In the genomic region with DNA sequence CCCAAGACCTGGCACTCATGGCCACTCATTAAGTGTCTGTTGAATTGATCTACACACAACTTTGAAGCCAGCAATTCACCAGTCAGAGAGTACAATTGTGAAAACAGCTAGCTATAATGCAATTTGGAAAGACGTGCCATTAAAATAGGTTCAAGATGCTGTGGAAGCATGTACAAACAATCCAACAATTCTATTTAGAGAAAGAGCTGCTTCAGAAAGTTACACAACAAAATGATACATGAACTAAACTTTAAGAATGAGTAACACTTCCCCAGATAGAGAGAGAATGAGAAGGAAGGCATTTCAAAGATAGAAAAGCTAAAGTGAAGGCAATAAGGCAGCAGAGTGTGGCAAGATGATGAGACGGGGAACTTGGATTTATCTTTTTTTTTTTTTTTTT, we compare ENCODE assay signal across 27 cellular contexts.
A peak's percentile ranks its signal among the peaks of the same experiment; 100 is the strongest.
DNase-seq lines count a peak whose midpoint lies in the region; ATAC-seq and TF ChIP-seq lines count a peak whose summit lies in the region.
"Had no signal": no experiment of that assay in that cellular context is flagged by ENCODE, and none has a peak within 500 bp of the region (broad histone marks: within the 10 kb centered on the region; RNA-seq: fewer than 3 reads in every experiment).

No MANE protein-coding gene starts in this region.

- H3K27ac ChIP-seq in AG04450 (ENCODE audit: low read depth, low read length): no peak overlapping the region
- H3K27ac ChIP-seq: C4-2B, epithelial cell of prostate, tibial nerve had no signal

- H3K27me3 ChIP-seq in AG04450 (ENCODE audit: control insufficient read depth, insufficient read depth, low read length): peaks cover 10% of the 10 kb centered on the region
- no peaks in the 10 kb centered on the region for H3K27me3 ChIP-seq in adipocyte (replicated peaks; ENCODE audit: control insufficient read depth, insufficient read depth, low read length)
- H3K27me3 ChIP-seq: tibial nerve had no signal

- DNase-seq in AG04450 (ENCODE audit: low read depth, low spot score): peak; percentile 8
- DNase-seq in ELR (ENCODE audit: low read depth): peak; percentile 13
- DNase-seq in adipocyte (ENCODE audit: low read depth): peak; percentile 86
- peak; percentile 33 for DNase-seq in fibroblast of the conjunctiva (ENCODE audit: low read depth)
- DNase-seq in posterior cingulate gyrus: no peak
- DNase-seq in activated effector memory CD4-positive, alpha-beta T cell treated with Interleukin-2 at 50 U/mL for 16 hours: no peak
- DNase-seq: activated CD4-positive, alpha-beta T cell treated with anti-CD3 and anti-CD28 coated beads, Interleukin-2, amount 10 ng/mL, durations not matched to agents 7 days and 5 days; activated naive CD4-positive, alpha-beta T cell; activated T-cell treated with anti-CD3 and anti-CD28 coated beads, Interleukin-2, amount 50 U/mL, for 48 hours; Calu3; effector CD4-positive, alpha-beta T cell; GOT3; natural killer cell; NCI-H1105; NCI-H187 treated with DMSO at 0.1 percent for 48 hours; NCI-H524 treated with DMSO at 0.1 percent for 48 hours; occipital lobe; SIG-M5; small intestine; stimulated activated CD4-positive, alpha-beta T cell treated with anti-CD3 and anti-CD28 coated beads, Interleukin-1b, Interleukin-23, amount 100 ng/mL, for 48 hours; SW 1271; T-helper 9 cell had no signal

- intact Hi-C loops in posterior cingulate gyrus (cut with DNase I): no loop called here

- H3K9me3 ChIP-seq in AG04450 (ENCODE audit: control insufficient read depth, insufficient read depth, low read length) (no peaks in the 10 kb centered on the region), adipocyte (ENCODE audit: control insufficient read depth, low read length) (no peaks in the 10 kb centered on the region)
- H3K9me3 ChIP-seq: tibial nerve had no signal

- H3K4me3 ChIP-seq in AG04450 (ENCODE audit: low read depth, low read length): no peak overlapping the region
- H3K4me3 ChIP-seq in adipocyte (ENCODE audit: low read length): no peak overlapping the region
- H3K4me3 ChIP-seq: tibial nerve had no signal

- no peak overlapping the region for H3K9ac ChIP-seq in adipocyte (ENCODE audit: low read length)

- POLR2A ChIA-PET in AG04450 (lab: Yijun Ruan, JAX): interaction anchor here (0.7 to 1.8 kb wide), 4 partner anchors 40 to 229 kb away, joined by 3 to 11 read pairs (median 8); partner anchors contain the start of gene SPRED1

- H3K4me1 ChIP-seq in adipocyte (ENCODE audit: control insufficient read depth, insufficient read depth, low read length): peaks cover 18% of the 10 kb centered on the region

- no peak for TF ChIP-seq CTCF in AG04450 (IDR thresholded peaks at IDR 0.05; ENCODE audit: low read depth, low read length)

- no peaks in the 10 kb centered on the region for H3K36me3 ChIP-seq in adipocyte (ENCODE audit: control insufficient read depth, insufficient read depth, low read length, severe bottlenecking)
- H3K36me3 ChIP-seq: tibial nerve had no signal

- CTCF ChIA-PET in AG04450 (lab: Charles Lee): interaction anchor here (0.7 to 0.9 kb wide), 2 partner anchors 88 to 167 kb away, joined by 3 read pairs; no protein-coding TSS in a partner anchor

- ATAC-seq in HG03378 (IDR thresholded peaks at IDR 0.05; ENCODE audit: unreplicated experiment) (no peak), GM21737 (IDR thresholded peaks at IDR 0.05; ENCODE audit: unreplicated experiment) (no peak)
- ATAC-seq: natural killer cell had no signal

Comparison
In these comparisons a context has a peak if more than half of its experiments do, and no peak if none do; other contexts are left out.
1. DNase-seq: peak in AG04450 (single experiment), ELR (single experiment), adipocyte (single experiment) and fibroblast of the conjunctiva (single experiment); none in posterior cingulate gyrus (0 of 10) and activated effector memory CD4-positive, alpha-beta T cell treated with Interleukin-2 at 50 U/mL for 16 hours (single experiment).